ENCODE assay signal across 8 cellular contexts in the genomic region with DNA sequence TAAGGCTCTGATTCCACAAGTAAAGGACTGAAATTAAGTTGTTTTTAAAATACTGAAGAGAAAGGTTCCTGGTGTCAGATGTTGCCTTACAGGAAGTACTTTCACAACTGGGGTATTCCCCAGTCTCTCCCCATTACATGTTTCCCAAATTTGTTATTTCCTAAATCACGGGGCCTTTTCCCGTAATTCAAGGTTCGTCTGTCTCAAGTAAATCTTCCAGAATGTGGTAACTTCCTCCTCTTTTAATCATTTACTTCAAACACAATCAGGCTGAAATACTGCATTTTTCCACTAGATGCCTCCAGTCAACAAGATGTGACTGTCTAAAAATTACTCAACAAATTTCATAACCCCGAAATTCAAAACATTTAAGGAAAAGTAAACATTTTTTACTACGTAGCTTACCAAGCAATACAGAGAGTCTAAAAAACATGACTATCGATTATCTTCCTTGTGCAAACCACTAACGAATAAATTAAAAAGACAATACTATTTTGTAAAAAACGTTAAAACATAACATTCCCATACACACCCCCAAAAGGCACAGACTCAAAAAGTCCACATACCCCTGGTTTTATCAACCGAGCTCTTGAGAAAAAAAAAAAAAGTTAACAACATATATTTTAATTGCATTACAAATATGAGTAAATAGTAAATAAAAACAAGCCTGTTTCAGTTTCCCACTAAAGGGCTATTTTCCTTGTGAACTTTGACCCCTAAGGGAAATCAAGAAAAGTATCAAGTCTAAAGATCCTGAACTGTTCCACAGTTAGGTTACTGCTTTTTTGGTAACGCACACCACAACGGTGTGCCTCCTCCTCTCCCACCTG. TPM values are rescaled to one million over a fixed set of nuclear protein-coding genes. Genes with fewer than 3 reads are reported as not detected.
DNase-seq lines count a peak whose midpoint lies in the region; ATAC-seq, FAIRE-seq and TF ChIP-seq lines count a peak whose summit lies in the region.

No MANE protein-coding gene starts in this region.

- intact Hi-C loops in activated naive CD4-positive, alpha-beta T cell treated with anti-CD3 and anti-CD28 coated beads for 36 hours (cut with micrococcal nuclease) = loop anchor here (1.0 to 5.0 kb wide), 9 partner anchors 9 to 1044 kb away; a partner anchor contains a TSS

- TF ChIP-seq POLR2A in H54 (IDR thresholded peaks at IDR 0.05; ENCODE audit: low read depth, low read length) = no peak

- no peaks in the 10 kb centered on the region for H3K27me3 Mint-ChIP-seq in activated naive CD4-positive, alpha-beta T cell treated with anti-CD3 and anti-CD28 coated beads for 36 hours (ENCODE audit: low read depth)

- peaks cover 10 to 27% of the 10 kb centered on the region in 2 donors for H3K36me3 ChIP-seq in muscle layer of duodenum (ENCODE audit: control insufficient read depth in 1 of 2, insufficient read depth in 2 of 2, low read length in 2 of 2)

- DNase-seq in activated naive CD4-positive, alpha-beta T cell treated with anti-CD3 and anti-CD28 coated beads for 36 hours = peak; percentile 30
- no peak for DNase-seq in activated naive CD4-positive, alpha-beta T cell (lab: John Stamatoyannopoulos, UW)
- DNase-seq in LHCN-M2 (ENCODE audit: low read depth) (peak; percentile 83), SW 1271 (lab: John Stamatoyannopoulos, UW) (peak; percentile 55 to 72), H54 (ENCODE audit: insufficient read length, low spot score) (no peak)

- H3K9me3 Mint-ChIP-seq in activated naive CD4-positive, alpha-beta T cell treated with anti-CD3 and anti-CD28 coated beads for 36 hours = no peaks in the 10 kb centered on the region

- ATAC-seq in HG02759 (IDR thresholded peaks at IDR 0.05; ENCODE audit: unreplicated experiment) = no peak

- H3K4me1 ChIP-seq in muscle layer of duodenum (ENCODE audit: control insufficient read depth in 1 of 2, insufficient read depth in 2 of 2, low read length in 2 of 2) = peaks cover 0 to 27% of the 10 kb centered on the region in 2 donors

- H3K27ac Mint-ChIP-seq in activated naive CD4-positive, alpha-beta T cell treated with anti-CD3 and anti-CD28 coated beads for 36 hours = peak overlapping the region; percentile 91

- H3K9me3 ChIP-seq in muscle layer of duodenum (ENCODE audit: control insufficient read depth in 1 of 2, low read length in 2 of 2) = no peaks in the 10 kb centered on the region

- H3K27me3 ChIP-seq in muscle layer of duodenum (ENCODE audit: low read depth, low read length) = no peaks in the 10 kb centered on the region

- H3K27ac ChIP-seq in muscle layer of duodenum (ENCODE audit: low read length) = peak overlapping the region; percentile 92

- peak overlapping the region; percentile 95 for H3K4me3 Mint-ChIP-seq in activated naive CD4-positive, alpha-beta T cell treated with anti-CD3 and anti-CD28 coated beads for 36 hours

- CTCF ChIA-PET in activated naive CD4-positive, alpha-beta T cell treated with anti-CD3 and anti-CD28 coated beads for 36 hours (lab: Charles Lee) = interaction anchor here (0.5 to 4.2 kb wide), 18 partner anchors 9 to 253 kb away, joined by 3 to 25 read pairs (median 5); a partner anchor contains a TSS

- FAIRE-seq in endometrium (lab: Jason Lieb, UNC) = peak; percentile 93
- FAIRE-seq in H54 (lab: Jason Lieb, UNC) = no peak

- peak overlapping the region; percentile 89 to 97 for H3K4me3 ChIP-seq in muscle layer of duodenum (ENCODE audit: low read depth in 1 of 2, low read length in 2 of 2)

- peaks cover 52% of the 10 kb centered on the region for H3K4me1 Mint-ChIP-seq in activated naive CD4-positive, alpha-beta T cell treated with anti-CD3 and anti-CD28 coated beads for 36 hours (ENCODE audit: low read depth)

- H3K36me3 Mint-ChIP-seq in activated naive CD4-positive, alpha-beta T cell treated with anti-CD3 and anti-CD28 coated beads for 36 hours (ENCODE audit: low read depth) = peaks cover 47% of the 10 kb centered on the region

RNA-seq across cellular contexts. Expression of a gene that starts 1.7 kb away (rescaled TPM):
- total RNA-seq in activated naive CD4-positive, alpha-beta T cell treated with anti-CD3 and anti-CD28 coated beads for 36 hours = 100 to 1,000 TPM; 256 to 260 TPM
- total RNA-seq in LHCN-M2 (2014; rRNA removed) = 123 and 154 TPM in 2 replicates
- 143 TPM for polyA plus RNA-seq in LHCN-M2 (2012)

RNA-seq across cellular contexts. Expression of a gene that starts 36.0 kb away (rescaled TPM):
- 10 to 100 TPM; 87.5 to 91.6 TPM for total RNA-seq in activated naive CD4-positive, alpha-beta T cell treated with anti-CD3 and anti-CD28 coated beads for 36 hours
- 81.4 and 90.3 TPM in 2 replicates for total RNA-seq in LHCN-M2 (2014; rRNA removed)
- 46.5 TPM for polyA plus RNA-seq in LHCN-M2 (2012)

Comparison
In these comparisons a context has a peak if more than half of its experiments do, and no peak if none do; other contexts are left out.
1. DNase-seq: peak in activated naive CD4-positive, alpha-beta T cell treated with anti-CD3 and anti-CD28 coated beads for 36 hours (single experiment), LHCN-M2 (single experiment) and SW 1271 (2 of 2); none in activated naive CD4-positive, alpha-beta T cell (0 of 4) and H54 (single experiment).